1 cellular context compared by ENCODE assay signal in the genomic region with DNA sequence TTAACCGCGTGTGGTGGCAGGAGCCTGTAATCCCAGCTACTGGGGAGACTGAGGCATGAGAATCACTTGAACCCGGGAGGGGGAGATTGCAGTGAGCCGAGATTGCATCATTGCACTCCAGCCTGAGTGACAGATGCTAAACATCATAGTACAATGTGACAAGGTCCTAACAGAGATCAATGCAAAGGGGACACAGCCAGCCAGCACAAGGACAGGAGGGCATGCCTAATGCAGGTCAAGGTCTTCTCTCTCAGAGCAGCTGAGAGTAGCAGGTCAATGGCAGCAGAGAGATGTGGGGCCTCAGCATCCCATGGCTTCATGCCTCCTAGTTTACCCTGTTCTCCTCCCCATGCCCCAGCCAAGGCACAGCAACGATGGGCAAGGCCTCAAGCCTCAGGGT.
TF ChIP-seq lines count a peak whose summit lies in the region.

No MANE protein-coding gene starts in this region.

TF ChIP-seq in GM23338, 12 proteins besides CTCF, POLR2A, EP300 and RAD21 (continued from another document):
- TF ChIP-seq, protein P1, sequence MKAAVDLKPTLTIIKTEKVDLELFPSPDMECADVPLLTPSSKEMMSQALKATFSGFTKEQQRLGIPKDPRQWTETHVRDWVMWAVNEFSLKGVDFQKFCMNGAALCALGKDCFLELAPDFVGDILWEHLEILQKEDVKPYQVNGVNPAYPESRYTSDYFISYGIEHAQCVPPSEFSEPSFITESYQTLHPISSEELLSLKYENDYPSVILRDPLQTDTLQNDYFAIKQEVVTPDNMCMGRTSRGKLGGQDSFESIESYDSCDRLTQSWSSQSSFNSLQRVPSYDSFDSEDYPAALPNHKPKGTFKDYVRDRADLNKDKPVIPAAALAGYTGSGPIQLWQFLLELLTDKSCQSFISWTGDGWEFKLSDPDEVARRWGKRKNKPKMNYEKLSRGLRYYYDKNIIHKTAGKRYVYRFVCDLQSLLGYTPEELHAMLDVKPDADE (IDR thresholded peaks at IDR 0.05): no peak
- TF ChIP-seq POLR2AphosphoS5 (IDR thresholded peaks at IDR 0.05; ENCODE audit: low read depth) (no peak), CREB1 (CRISPR knock-in tag; IDR thresholded peaks at IDR 0.05; ENCODE audit: low read depth) (no peak), ZNF331 (CRISPR knock-in tag; IDR thresholded peaks at IDR 0.05; ENCODE audit: low read depth) (no peak), ZNF114 (CRISPR knock-in tag; IDR thresholded peaks at IDR 0.05) (no peak), JUNB (IDR thresholded peaks at IDR 0.05; ENCODE audit: unreplicated experiment) (no peak), REST (IDR thresholded peaks at IDR 0.05; ENCODE audit: unreplicated experiment) (no peak), EZH2 (IDR thresholded peaks at IDR 0.05; ENCODE audit: low read depth, unreplicated experiment) (no peak), STAT1 (IDR thresholded peaks at IDR 0.05; ENCODE audit: unreplicated experiment) (no peak), NANOG (IDR thresholded peaks at IDR 0.05; ENCODE audit: borderline replicate concordance) (no peak)
- TF ChIP-seq, protein P2, sequence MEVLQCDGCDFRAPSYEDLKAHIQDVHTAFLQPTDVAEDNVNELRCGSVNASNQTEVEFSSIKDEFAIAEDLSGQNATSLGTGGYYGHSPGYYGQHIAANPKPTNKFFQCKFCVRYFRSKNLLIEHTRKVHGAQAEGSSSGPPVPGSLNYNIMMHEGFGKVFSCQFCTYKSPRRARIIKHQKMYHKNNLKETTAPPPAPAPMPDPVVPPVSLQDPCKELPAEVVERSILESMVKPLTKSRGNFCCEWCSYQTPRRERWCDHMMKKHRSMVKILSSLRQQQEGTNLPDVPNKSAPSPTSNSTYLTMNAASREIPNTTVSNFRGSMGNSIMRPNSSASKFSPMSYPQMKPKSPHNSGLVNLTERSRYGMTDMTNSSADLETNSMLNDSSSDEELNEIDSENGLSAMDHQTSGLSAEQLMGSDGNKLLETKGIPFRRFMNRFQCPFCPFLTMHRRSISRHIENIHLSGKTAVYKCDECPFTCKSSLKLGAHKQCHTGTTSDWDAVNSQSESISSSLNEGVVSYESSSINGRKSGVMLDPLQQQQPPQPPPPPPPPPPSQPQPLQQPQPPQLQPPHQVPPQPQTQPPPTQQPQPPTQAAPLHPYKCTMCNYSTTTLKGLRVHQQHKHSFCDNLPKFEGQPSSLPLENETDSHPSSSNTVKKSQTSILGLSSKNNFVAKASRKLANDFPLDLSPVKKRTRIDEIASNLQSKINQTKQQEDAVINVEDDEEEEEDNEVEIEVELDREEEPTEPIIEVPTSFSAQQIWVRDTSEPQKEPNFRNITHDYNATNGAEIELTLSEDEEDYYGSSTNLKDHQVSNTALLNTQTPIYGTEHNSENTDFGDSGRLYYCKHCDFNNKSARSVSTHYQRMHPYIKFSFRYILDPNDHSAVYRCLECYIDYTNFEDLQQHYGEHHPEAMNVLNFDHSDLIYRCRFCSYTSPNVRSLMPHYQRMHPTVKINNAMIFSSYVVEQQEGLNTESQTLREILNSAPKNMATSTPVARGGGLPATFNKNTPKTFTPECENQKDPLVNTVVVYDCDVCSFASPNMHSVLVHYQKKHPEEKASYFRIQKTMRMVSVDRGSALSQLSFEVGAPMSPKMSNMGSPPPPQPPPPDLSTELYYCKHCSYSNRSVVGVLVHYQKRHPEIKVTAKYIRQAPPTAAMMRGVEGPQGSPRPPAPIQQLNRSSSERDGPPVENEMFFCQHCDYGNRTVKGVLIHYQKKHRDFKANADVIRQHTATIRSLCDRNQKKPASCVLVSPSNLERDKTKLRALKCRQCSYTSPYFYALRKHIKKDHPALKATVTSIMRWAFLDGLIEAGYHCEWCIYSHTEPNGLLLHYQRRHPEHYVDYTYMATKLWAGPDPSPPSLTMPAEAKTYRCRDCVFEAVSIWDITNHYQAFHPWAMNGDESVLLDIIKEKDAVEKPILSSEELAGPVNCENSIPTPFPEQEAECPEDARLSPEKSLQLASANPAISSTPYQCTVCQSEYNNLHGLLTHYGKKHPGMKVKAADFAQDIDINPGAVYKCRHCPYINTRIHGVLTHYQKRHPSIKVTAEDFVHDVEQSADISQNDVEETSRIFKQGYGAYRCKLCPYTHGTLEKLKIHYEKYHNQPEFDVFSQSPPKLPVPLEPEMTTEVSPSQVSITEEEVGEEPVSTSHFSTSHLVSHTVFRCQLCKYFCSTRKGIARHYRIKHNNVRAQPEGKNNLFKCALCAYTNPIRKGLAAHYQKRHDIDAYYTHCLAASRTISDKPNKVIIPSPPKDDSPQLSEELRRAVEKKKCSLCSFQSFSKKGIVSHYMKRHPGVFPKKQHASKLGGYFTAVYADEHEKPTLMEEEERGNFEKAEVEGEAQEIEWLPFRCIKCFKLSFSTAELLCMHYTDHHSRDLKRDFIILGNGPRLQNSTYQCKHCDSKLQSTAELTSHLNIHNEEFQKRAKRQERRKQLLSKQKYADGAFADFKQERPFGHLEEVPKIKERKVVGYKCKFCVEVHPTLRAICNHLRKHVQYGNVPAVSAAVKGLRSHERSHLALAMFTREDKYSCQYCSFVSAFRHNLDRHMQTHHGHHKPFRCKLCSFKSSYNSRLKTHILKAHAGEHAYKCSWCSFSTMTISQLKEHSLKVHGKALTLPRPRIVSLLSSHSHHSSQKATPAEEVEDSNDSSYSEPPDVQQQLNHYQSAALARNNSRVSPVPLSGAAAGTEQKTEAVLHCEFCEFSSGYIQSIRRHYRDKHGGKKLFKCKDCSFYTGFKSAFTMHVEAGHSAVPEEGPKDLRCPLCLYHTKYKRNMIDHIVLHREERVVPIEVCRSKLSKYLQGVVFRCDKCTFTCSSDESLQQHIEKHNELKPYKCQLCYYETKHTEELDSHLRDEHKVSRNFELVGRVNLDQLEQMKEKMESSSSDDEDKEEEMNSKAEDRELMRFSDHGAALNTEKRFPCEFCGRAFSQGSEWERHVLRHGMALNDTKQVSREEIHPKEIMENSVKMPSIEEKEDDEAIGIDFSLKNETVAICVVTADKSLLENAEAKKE (CRISPR knock-in tag; IDR thresholded peaks at IDR 0.05): no peak
